Comparison of ENCODE assay signal across 1 cellular context in genomic region chr1:1324524-1325287, GRCh38.
TF ChIP-seq lines count a peak whose summit lies in the region.

TSS of gene CPTP (plus strand) at chr1:1324802. CDS start at chr1:1326911, 2,109 bp downstream.
TSS of gene INTS11 (minus strand) at chr1:1324660. CDS start at chr1:1324608, 52 bp downstream.

TF ChIP-seq in HEK293, 187 proteins besides CTCF, POLR2A, EP300 and RAD21 (continued from another document and continues in another):
- TF ChIP-seq ZNF148 (tag by site-specific recombination; IDR thresholded peaks at IDR 0.05; ENCODE audit: borderline replicate concordance) (no peak), ZNF140 (tag by site-specific recombination; IDR thresholded peaks at IDR 0.05) (no peak), ZNF776 (tag by site-specific recombination; IDR thresholded peaks at IDR 0.05; ENCODE audit: borderline replicate concordance) (no peak), HIC1 (tag by site-specific recombination; IDR thresholded peaks at IDR 0.05) (peak; percentile 60; the same call in 1 of the 2 replicates), ZNF132 (tag by site-specific recombination; IDR thresholded peaks at IDR 0.05; ENCODE audit: borderline replicate concordance) (no peak), ZBTB20 (tag by site-specific recombination; IDR thresholded peaks at IDR 0.05) (no peak; the same call in 1 of the 2 replicates), ZNF121 (tag by site-specific recombination; IDR thresholded peaks at IDR 0.05) (no peak), ZFHX2 (tag by site-specific recombination; conservative IDR thresholded peaks at IDR 0.05) (0 out of 2 replicates have a peak, but pooled peaks have one; percentile 40), GLIS1 (tag by site-specific recombination; IDR thresholded peaks at IDR 0.05) (peak; percentile 26; the same call in 1 of the 2 replicates), ZBTB21 (tag by site-specific recombination; IDR thresholded peaks at IDR 0.05) (no peak), PRDM10 (tag by site-specific recombination; IDR thresholded peaks at IDR 0.05) (no peak), ZNF423 (tag by site-specific recombination; IDR thresholded peaks at IDR 0.05) (no peak; the same call in 1 of the 2 replicates), ZNF157 (tag by site-specific recombination; IDR thresholded peaks at IDR 0.05) (no peak), ZNF133 (tag by site-specific recombination; IDR thresholded peaks at IDR 0.05) (no peak), ZNF580 (tag by site-specific recombination; IDR thresholded peaks at IDR 0.05) (peak; percentile 17; the same call in 1 of the 2 replicates), ZNF473 (tag by site-specific recombination; IDR thresholded peaks at IDR 0.05) (no peak), ZNF626 (tag by site-specific recombination; IDR thresholded peaks at IDR 0.05) (no peak), ZNF670 (tag by site-specific recombination; IDR thresholded peaks at IDR 0.05; ENCODE audit: low read depth) (no peak), ZNF221 (tag by site-specific recombination; IDR thresholded peaks at IDR 0.05; ENCODE audit: borderline replicate concordance) (no peak), SETDB1 (IDR thresholded peaks at IDR 0.05; ENCODE audit: insufficient read length, low read length) (no peak), ZNF184 (tag by site-specific recombination; IDR thresholded peaks at IDR 0.05) (no peak), ZNF664 (tag by site-specific recombination; IDR thresholded peaks at IDR 0.05) (no peak), ZNF777 (tag by site-specific recombination; IDR thresholded peaks at IDR 0.05; ENCODE audit: borderline replicate concordance) (no peak), ZNF391 (tag by site-specific recombination; IDR thresholded peaks at IDR 0.05; ENCODE audit: borderline replicate concordance, low read depth) (0 out of 2 replicates have a peak, but pooled peaks have one; percentile 24), MYNN (tag by site-specific recombination; IDR thresholded peaks at IDR 0.05; ENCODE audit: borderline replicate concordance) (0 out of 2 replicates have a peak, but pooled peaks have one; percentile 13), ZNF837 (tag by site-specific recombination; IDR thresholded peaks at IDR 0.05) (no peak), ZNF341 (tag by site-specific recombination; IDR thresholded peaks at IDR 0.05; ENCODE audit: low read depth) (no peak), RBAK (tag by site-specific recombination; IDR thresholded peaks at IDR 0.05) (no peak), ZNF530 (tag by site-specific recombination; IDR thresholded peaks at IDR 0.05; ENCODE audit: low read depth) (no peak), ZNF16 (tag by site-specific recombination; IDR thresholded peaks at IDR 0.05; ENCODE audit: low read depth) (no peak), ZBTB8A (tag by site-specific recombination; IDR thresholded peaks at IDR 0.05) (no peak; the same call in none of the 2 replicates), ZNF48 (tag by site-specific recombination; IDR thresholded peaks at IDR 0.05) (no peak), ZNF560 (tag by site-specific recombination; IDR thresholded peaks at IDR 0.05; ENCODE audit: borderline replicate concordance) (no peak)
- TF ChIP-seq, protein P1, sequence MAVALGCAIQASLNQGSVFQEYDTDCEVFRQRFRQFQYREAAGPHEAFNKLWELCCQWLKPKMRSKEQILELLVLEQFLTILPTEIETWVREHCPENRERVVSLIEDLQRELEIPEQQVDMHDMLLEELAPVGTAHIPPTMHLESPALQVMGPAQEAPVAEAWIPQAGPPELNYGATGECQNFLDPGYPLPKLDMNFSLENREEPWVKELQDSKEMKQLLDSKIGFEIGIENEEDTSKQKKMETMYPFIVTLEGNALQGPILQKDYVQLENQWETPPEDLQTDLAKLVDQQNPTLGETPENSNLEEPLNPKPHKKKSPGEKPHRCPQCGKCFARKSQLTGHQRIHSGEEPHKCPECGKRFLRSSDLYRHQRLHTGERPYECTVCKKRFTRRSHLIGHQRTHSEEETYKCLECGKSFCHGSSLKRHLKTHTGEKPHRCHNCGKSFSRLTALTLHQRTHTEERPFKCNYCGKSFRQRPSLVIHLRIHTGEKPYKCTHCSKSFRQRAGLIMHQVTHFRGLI (tag by site-specific recombination; IDR thresholded peaks at IDR 0.05), result 0 out of 2 replicates have a peak, but pooled peaks have one; percentile 32
- TF ChIP-seq, protein P2, sequence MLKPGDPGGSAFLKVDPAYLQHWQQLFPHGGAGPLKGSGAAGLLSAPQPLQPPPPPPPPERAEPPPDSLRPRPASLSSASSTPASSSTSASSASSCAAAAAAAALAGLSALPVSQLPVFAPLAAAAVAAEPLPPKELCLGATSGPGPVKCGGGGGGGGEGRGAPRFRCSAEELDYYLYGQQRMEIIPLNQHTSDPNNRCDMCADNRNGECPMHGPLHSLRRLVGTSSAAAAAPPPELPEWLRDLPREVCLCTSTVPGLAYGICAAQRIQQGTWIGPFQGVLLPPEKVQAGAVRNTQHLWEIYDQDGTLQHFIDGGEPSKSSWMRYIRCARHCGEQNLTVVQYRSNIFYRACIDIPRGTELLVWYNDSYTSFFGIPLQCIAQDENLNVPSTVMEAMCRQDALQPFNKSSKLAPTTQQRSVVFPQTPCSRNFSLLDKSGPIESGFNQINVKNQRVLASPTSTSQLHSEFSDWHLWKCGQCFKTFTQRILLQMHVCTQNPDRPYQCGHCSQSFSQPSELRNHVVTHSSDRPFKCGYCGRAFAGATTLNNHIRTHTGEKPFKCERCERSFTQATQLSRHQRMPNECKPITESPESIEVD (tag by site-specific recombination; IDR thresholded peaks at IDR 0.05), result no peak
- TF ChIP-seq, protein P3, sequence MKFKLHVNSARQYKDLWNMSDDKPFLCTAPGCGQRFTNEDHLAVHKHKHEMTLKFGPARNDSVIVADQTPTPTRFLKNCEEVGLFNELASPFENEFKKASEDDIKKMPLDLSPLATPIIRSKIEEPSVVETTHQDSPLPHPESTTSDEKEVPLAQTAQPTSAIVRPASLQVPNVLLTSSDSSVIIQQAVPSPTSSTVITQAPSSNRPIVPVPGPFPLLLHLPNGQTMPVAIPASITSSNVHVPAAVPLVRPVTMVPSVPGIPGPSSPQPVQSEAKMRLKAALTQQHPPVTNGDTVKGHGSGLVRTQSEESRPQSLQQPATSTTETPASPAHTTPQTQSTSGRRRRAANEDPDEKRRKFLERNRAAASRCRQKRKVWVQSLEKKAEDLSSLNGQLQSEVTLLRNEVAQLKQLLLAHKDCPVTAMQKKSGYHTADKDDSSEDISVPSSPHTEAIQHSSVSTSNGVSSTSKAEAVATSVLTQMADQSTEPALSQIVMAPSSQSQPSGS (tag by site-specific recombination; IDR thresholded peaks at IDR 0.05; ENCODE audit: low read depth), result no peak
- TF ChIP-seq, protein P4, sequence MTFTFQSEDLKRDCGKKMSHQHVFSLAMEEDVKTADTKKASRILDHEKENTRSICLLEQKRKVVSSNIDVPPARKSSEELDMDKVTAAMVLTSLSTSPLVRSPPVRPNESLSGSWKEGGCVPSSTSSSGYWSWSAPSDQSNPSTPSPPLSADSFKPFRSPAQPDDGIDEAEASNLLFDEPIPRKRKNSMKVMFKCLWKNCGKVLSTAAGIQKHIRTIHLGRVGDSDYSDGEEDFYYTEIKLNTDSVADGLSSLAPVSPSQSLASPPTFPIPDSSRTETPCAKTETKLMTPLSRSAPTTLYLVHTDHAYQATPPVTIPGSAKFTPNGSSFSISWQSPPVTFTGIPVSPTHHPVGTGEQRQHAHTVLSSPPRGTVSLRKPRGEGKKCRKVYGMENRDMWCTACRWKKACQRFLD (tag by site-specific recombination; IDR thresholded peaks at IDR 0.05), result no peak
- TF ChIP-seq, protein P5, sequence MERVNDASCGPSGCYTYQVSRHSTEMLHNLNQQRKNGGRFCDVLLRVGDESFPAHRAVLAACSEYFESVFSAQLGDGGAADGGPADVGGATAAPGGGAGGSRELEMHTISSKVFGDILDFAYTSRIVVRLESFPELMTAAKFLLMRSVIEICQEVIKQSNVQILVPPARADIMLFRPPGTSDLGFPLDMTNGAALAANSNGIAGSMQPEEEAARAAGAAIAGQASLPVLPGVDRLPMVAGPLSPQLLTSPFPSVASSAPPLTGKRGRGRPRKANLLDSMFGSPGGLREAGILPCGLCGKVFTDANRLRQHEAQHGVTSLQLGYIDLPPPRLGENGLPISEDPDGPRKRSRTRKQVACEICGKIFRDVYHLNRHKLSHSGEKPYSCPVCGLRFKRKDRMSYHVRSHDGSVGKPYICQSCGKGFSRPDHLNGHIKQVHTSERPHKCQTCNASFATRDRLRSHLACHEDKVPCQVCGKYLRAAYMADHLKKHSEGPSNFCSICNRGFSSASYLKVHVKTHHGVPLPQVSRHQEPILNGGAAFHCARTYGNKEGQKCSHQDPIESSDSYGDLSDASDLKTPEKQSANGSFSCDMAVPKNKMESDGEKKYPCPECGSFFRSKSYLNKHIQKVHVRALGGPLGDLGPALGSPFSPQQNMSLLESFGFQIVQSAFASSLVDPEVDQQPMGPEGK (tag by site-specific recombination; IDR thresholded peaks at IDR 0.05), result peak; percentile 59; the same call in 1 of the 2 replicates
- TF ChIP-seq, protein P6, sequence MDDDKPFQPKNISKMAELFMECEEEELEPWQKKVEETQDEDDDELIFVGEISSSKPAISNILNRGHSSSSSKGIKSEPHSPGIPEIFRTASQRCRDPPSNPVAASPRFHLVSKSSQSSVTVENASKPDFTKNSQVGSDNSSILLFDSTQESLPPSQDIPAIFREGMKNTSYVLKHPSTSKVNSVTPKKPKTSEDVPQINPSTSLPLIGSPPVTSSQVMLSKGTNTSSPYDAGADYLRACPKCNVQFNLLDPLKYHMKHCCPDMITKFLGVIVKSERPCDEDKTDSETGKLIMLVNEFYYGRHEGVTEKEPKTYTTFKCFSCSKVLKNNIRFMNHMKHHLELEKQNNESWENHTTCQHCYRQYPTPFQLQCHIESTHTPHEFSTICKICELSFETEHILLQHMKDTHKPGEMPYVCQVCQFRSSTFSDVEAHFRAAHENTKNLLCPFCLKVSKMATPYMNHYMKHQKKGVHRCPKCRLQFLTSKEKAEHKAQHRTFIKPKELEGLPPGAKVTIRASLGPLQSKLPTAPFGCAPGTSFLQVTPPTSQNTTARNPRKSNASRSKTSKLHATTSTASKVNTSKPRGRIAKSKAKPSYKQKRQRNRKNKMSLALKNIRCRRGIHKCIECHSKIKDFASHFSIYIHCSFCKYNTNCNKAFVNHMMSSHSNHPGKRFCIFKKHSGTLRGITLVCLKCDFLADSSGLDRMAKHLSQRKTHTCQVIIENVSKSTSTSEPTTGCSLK (tag by site-specific recombination; IDR thresholded peaks at IDR 0.05), result no peak
